25 cellular contexts compared by ENCODE assay signal in the genomic region with DNA sequence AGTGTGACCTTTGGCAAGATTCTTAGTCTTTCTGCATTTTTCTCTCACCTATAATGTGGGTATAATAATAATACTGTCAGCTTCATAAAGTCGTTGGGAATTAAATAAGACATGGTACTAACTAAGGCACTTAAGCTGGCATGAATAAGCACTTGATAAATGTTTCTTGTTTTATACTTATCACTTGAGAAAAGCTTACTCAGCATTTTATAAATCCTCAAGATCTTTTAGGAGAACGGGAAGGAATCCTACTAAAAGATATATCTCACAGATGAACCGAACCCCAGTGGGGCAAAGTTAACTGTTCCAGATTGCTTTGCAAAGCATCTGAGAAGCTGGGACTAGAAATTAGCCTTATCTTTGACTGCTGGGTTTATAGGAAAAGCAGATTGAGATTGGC.
DNase-seq lines count a peak whose midpoint lies in the region; ATAC-seq, FAIRE-seq and TF ChIP-seq lines count a peak whose summit lies in the region.
"Had no signal": no experiment of that assay in that cellular context is flagged by ENCODE, and none has a peak within 500 bp of the region (broad histone marks: within the 10 kb centered on the region; RNA-seq: fewer than 3 reads in every experiment).

No MANE protein-coding gene starts in this region.

- H3K79me1 ChIP-seq in IMR-90 (ENCODE audit: low read depth in 1 of 2, low read length in 2 of 2) (no peaks in the 10 kb centered on the region), H1 (ENCODE audit: low read depth, low read length) (no peaks in the 10 kb centered on the region)

- TF ChIP-seq RAD21 in HepG2 (CRISPR knock-in tag; IDR thresholded peaks at IDR 0.05) (no peak), IMR-90 (IDR thresholded peaks at IDR 0.05; ENCODE audit: low read length) (no peak), H1 (IDR thresholded peaks at IDR 0.05 in 1 of 2, conservative IDR thresholded peaks at IDR 0.05 in 1 of 2; ENCODE audit: low read depth in 2 of 2, low read length in 2 of 2) (no peak)

- WGBS in HepG2 (ENCODE audit: low lambda C conversion rate) = 16% methylated on average over 3 of the region's 3 CpGs
- WGBS in right lobe of liver (ENCODE audit: insufficient coverage, low coverage, low lambda C conversion rate, missing lambda C conversion rate) = 54% methylated on average over 3 of the region's 3 CpGs
- WGBS in IMR-90 (ENCODE audit: extremely low coverage in 2 of 2, insufficient read length in 1 of 2), 2 experiments = no CpG with 5 or more reads among the region's 3 CpGs
- 89% methylated on average over 3 of the region's 3 CpGs; no CpG with 5 or more reads in 1 of the 2 experiments for WGBS in H1 (ENCODE audit: extremely low coverage in 1 of 2, insufficient coverage in 1 of 2, insufficient read length in 1 of 2, insufficient replicate concordance in 2 of 2, low coverage in 1 of 2, low lambda C conversion rate in 2 of 2, missing lambda C conversion rate in 1 of 2), 2 experiments
- WGBS in right cardiac atrium = 58% methylated on average over 3 of the region's 3 CpGs

- H2AK9ac ChIP-seq in IMR-90 (replicated peaks; ENCODE audit: low read depth, low read length, poor library complexity) = no peak overlapping the region

- H3K9ac ChIP-seq in HepG2 (ENCODE audit: insufficient read depth, low read depth, low read length) (no peak overlapping the region), IMR-90 (ENCODE audit: low read depth, low read length) (no peak overlapping the region), H1 (replicated peaks in 1 of 4; ENCODE audit: extremely low read depth in 1 of 4, low read depth in 3 of 4, low read length in 3 of 4) (no peak overlapping the region)
- H3K9ac ChIP-seq: BLaER1 had no signal

- H4K8ac ChIP-seq in IMR-90 (ENCODE audit: low read depth in 2 of 2, low read length in 2 of 2) (no peak overlapping the region), H1 (ENCODE audit: extremely low read depth, insufficient read depth, low read length) (no peak overlapping the region)

- H3K27ac ChIP-seq in HepG2 (ENCODE audit: extremely low read length, insufficient read depth, low read length) (no peak overlapping the region), right lobe of liver (no peak overlapping the region), IMR-90 (ENCODE audit: insufficient read depth, low read length) (no peak overlapping the region), H1 (ENCODE audit: low read depth, low read length) (no peak overlapping the region), right cardiac atrium (ENCODE audit: low read length) (no peak overlapping the region)
- H3K27ac ChIP-seq: 22Rv1, BLaER1 had no signal

- H3K9me3 ChIP-seq in HepG2 (ENCODE audit: low read length) (no peaks in the 10 kb centered on the region), right lobe of liver (no peaks in the 10 kb centered on the region), IMR-90 (ENCODE audit: control insufficient read depth, insufficient read depth, low read length) (no peaks in the 10 kb centered on the region), H1 (ENCODE audit: insufficient read depth in 2 of 2, low read depth in 1 of 2, low read length in 1 of 2) (no peaks in the 10 kb centered on the region), right cardiac atrium (ENCODE audit: control insufficient read depth, low read length) (no peaks in the 10 kb centered on the region)
- H3K9me3 ChIP-seq: BE2C, BLaER1 had no signal

- H3K9me1 ChIP-seq in IMR-90 (ENCODE audit: insufficient read depth, low read length) = no peaks in the 10 kb centered on the region

- in situ Hi-C loops in HepG2 (cut with HindIII; ENCODE audit: extremely low pct_ligation_motif_present, low pct_unique_long_range_greater_than_20kb) (no loop called here), IMR-90 (cut with MboI; ENCODE audit: low sequenced_read_pairs) (no loop called here)

- POLR2A ChIA-PET in HepG2 (lab: Yijun Ruan, JAX) = no interaction called here
- POLR2A ChIA-PET in IMR-90 (lab: Charles Lee; ENCODE audit: unreplicated experiment) = no interaction called here
- POLR2A ChIA-PET in H1 (lab: Charles Lee; ENCODE audit: partially characterized antibody) = no interaction called here

- no peak overlapping the region for H3K4me2 ChIP-seq in HepG2 (ENCODE audit: low read depth, low read length)
- H3K4me2 ChIP-seq in IMR-90 (ENCODE audit: low read depth, low read length) = no peak overlapping the region
- no peak overlapping the region for H3K4me2 ChIP-seq in H1 (ENCODE audit: insufficient read depth in 1 of 2, low read depth in 2 of 2, low read length in 2 of 2)
- H3K4me2 ChIP-seq: BLaER1 had no signal

- dilution Hi-C loops in IMR-90 (cut with HindIII; ENCODE audit: low sequenced_read_pairs, unreplicated experiment) = no loop called here

- BruUV-seq in HepG2 (replicated peaks; lab: Mats Ljungman, UMichigan) = no TSS peak
- no TSS peak for BruUV-seq in IMR-90 (replicated peaks; lab: Mats Ljungman, UMichigan)

- no peak overlapping the region for H2BK12ac ChIP-seq in H1 (ENCODE audit: low read depth, low read length)

- no peak for FAIRE-seq in HepG2 (lab: Jason Lieb, UNC)
- no peak for FAIRE-seq in H1 (lab: Jason Lieb, UNC)
- FAIRE-seq: GM12878, GM12892, GM19239 had no signal

- intact Hi-C loops in HepG2 (cut with micrococcal nuclease; ENCODE audit: unreplicated experiment) (no loop called here), right lobe of liver (cut with DNase I) (no loop called here), IMR-90 (cut with micrococcal nuclease) (no loop called here), right cardiac atrium (cut with DNase I) (no loop called here)

- no peak overlapping the region for H2BK5ac ChIP-seq in IMR-90 (ENCODE audit: low read depth, low read length, poor library complexity, severe bottlenecking)
- H2BK5ac ChIP-seq in H1 (ENCODE audit: low read depth, low read length) = no peak overlapping the region

- no peak overlapping the region for H3K18ac ChIP-seq in IMR-90 (ENCODE audit: low read depth, low read length)
- no peak overlapping the region for H3K18ac ChIP-seq in H1 (ENCODE audit: extremely low read depth, low read length)

- H3K27me3 ChIP-seq in HepG2 (ENCODE audit: control insufficient read depth in 1 of 2, insufficient read depth in 2 of 2, low read length in 2 of 2) (no peaks in the 10 kb centered on the region; a peak in 1 of 5 replicates), right lobe of liver (no peaks in the 10 kb centered on the region), IMR-90 (ENCODE audit: control insufficient read depth, insufficient read depth, low read length) (no peaks in the 10 kb centered on the region), H1 (replicated peaks in 1 of 4; ENCODE audit: control insufficient read depth in 3 of 4, extremely low read depth in 1 of 4, insufficient read depth in 3 of 4, low read length in 3 of 4) (no peaks in the 10 kb centered on the region), right cardiac atrium (ENCODE audit: control insufficient read depth, insufficient read depth) (no peaks in the 10 kb centered on the region)
- H3K27me3 ChIP-seq: BE2C, BLaER1 had no signal

- ATAC-seq in HepG2 = no peak
- ATAC-seq in right lobe of liver = no peak
- no peak for ATAC-seq in IMR-90 (ENCODE audit: low read depth)
- no peak for ATAC-seq in HG03378 (IDR thresholded peaks at IDR 0.05; ENCODE audit: unreplicated experiment)
- no peak for ATAC-seq in right cardiac atrium
- ATAC-seq: GM12878 had no signal

- H3K4me1 ChIP-seq in HepG2 (ENCODE audit: insufficient read depth, low read length) (no peaks in the 10 kb centered on the region), right lobe of liver (no peaks in the 10 kb centered on the region), IMR-90 (ENCODE audit: control insufficient read depth, insufficient read depth, low read length) (no peaks in the 10 kb centered on the region), H1 (replicated peaks in 1 of 4; ENCODE audit: control insufficient read depth in 3 of 4, insufficient read depth in 4 of 4, low read length in 3 of 4) (no peaks in the 10 kb centered on the region), right cardiac atrium (ENCODE audit: control insufficient read depth, insufficient read depth, low read length) (no peaks in the 10 kb centered on the region)
- H3K4me1 ChIP-seq: BE2C, BLaER1 had no signal

- H3K23me2 ChIP-seq in H1 (ENCODE audit: low read depth, low read length) = no peaks in the 10 kb centered on the region

- H4K5ac ChIP-seq in IMR-90 (ENCODE audit: low read depth, low read length) (no peak overlapping the region), H1 (ENCODE audit: insufficient read length, low read depth, low read length) (no peak overlapping the region)

- H2AK5ac ChIP-seq in IMR-90 (ENCODE audit: low read depth, low read length) (no peak overlapping the region), H1 (ENCODE audit: low read depth, low read length) (no peak overlapping the region)

- no peak for TF ChIP-seq EP300 in HepG2 (IDR thresholded peaks at IDR 0.05; ENCODE audit: low read depth in 2 of 2, low read length in 2 of 2)
- no peak for TF ChIP-seq EP300 in HepG2 (CRISPR knock-in tag; IDR thresholded peaks at IDR 0.05; ENCODE audit: borderline replicate concordance)
- TF ChIP-seq EP300 in H1 (IDR thresholded peaks at IDR 0.05; ENCODE audit: borderline replicate concordance in 1 of 2, low read depth in 2 of 2, low read length in 2 of 2) = no peak

- H2BK15ac ChIP-seq in IMR-90 (ENCODE audit: low read depth, low read length) (no peak overlapping the region), H1 (ENCODE audit: low read length) (no peak overlapping the region)

- H3K4ac ChIP-seq in IMR-90 (ENCODE audit: low read depth, low read length) = no peak overlapping the region
- H3K4ac ChIP-seq in H1 (replicated peaks; ENCODE audit: insufficient read length, low read depth, low read length) = no peak overlapping the region

- H3K14ac ChIP-seq in IMR-90 (replicated peaks; ENCODE audit: low read depth, low read length) (no peak overlapping the region), H1 (ENCODE audit: insufficient read length) (no peak overlapping the region)

- no peak overlapping the region for H2BK20ac ChIP-seq in IMR-90 (ENCODE audit: low read depth, low read length)
- H2BK20ac ChIP-seq in H1 (ENCODE audit: low read length) = no peak overlapping the region

- H3K4me3 ChIP-seq in HepG2 (replicated peaks in 1 of 3; ENCODE audit: insufficient read depth in 1 of 3, low read depth in 2 of 3, low read length in 3 of 3) (no peak overlapping the region), right lobe of liver (no peak overlapping the region), IMR-90 (ENCODE audit: insufficient read depth, low read depth, low read length) (no peak overlapping the region), H1 (ENCODE audit: extremely low read depth in 1 of 4, insufficient read depth in 2 of 4, low read depth in 3 of 4, low read length in 4 of 4) (no peak overlapping the region), right cardiac atrium (ENCODE audit: low read length) (no peak overlapping the region)
- H3K4me3 ChIP-seq: BLaER1, GM12878 had no signal

- H3K36me3 ChIP-seq in HepG2 (replicated peaks in 1 of 2; ENCODE audit: control insufficient read depth in 1 of 2, insufficient read depth in 2 of 2, low read length in 2 of 2) (no peaks in the 10 kb centered on the region), right lobe of liver (no peaks in the 10 kb centered on the region), IMR-90 (ENCODE audit: control insufficient read depth, insufficient read depth, low read length) (no peaks in the 10 kb centered on the region), H1 (ENCODE audit: control insufficient read depth in 2 of 4, insufficient read depth in 4 of 4, low read length in 3 of 4) (no peaks in the 10 kb centered on the region)
- H3K36me3 ChIP-seq: BE2C, BLaER1 had no signal

- H4K91ac ChIP-seq in IMR-90 (ENCODE audit: insufficient read depth, low read depth, low read length) (no peak overlapping the region), H1 (replicated peaks; ENCODE audit: insufficient read length, low read length) (no peak overlapping the region)

- DNase-seq in HepG2 (ENCODE audit: low spot score) (no peak), right lobe of liver (no peak), IMR-90 (no peak), H1 (ENCODE audit: low read depth in 1 of 2, low spot score in 2 of 2) (no peak), right cardiac atrium (no peak)
- DNase-seq: ACHN; BE2C; C1 segment of cervical spinal cord; CD4-positive, alpha-beta memory T cell; CD4-positive, CD25-positive, alpha-beta regulatory T cell; CD8-positive, alpha-beta memory T cell; COR-L47; DMS 273 treated with DMSO at 0.1 percent for 48 hours; DMS153; DMS53; DMS79; DND-41; EL; GDM1 had no signal

- H3K56ac ChIP-seq in IMR-90 (ENCODE audit: extremely low read depth, insufficient read depth, low read length) (no peak overlapping the region), H1 (replicated peaks; ENCODE audit: insufficient read length, low read depth, low read length) (no peak overlapping the region)

- H3K79me2 ChIP-seq in HepG2 (ENCODE audit: insufficient read depth, low read length) (no peaks in the 10 kb centered on the region), H1 (ENCODE audit: control insufficient read depth in 1 of 2, insufficient read depth in 2 of 2, low read length in 2 of 2) (no peaks in the 10 kb centered on the region)

- TF ChIP-seq CTCF in HepG2 (CRISPR knock-in tag; IDR thresholded peaks at IDR 0.05) (no peak), right lobe of liver (IDR thresholded peaks at IDR 0.05) (no peak), IMR-90 (conservative IDR thresholded peaks at IDR 0.05; ENCODE audit: low read depth, low read length) (no peak), H1 (IDR thresholded peaks at IDR 0.05; ENCODE audit: control extremely low read depth in 1 of 3, insufficient read depth in 1 of 3, low read depth in 1 of 3, low read length in 3 of 3) (no peak)

- no peak overlapping the region for H2AFZ ChIP-seq in HepG2 (ENCODE audit: low read length)
- H2AFZ ChIP-seq in IMR-90 (replicated peaks; ENCODE audit: low read length, poor library complexity) = no peak overlapping the region
- no peak overlapping the region for H2AFZ ChIP-seq in H1 (ENCODE audit: low read length)

- H3K23ac ChIP-seq in IMR-90 (ENCODE audit: low read depth, low read length) = no peak overlapping the region
- no peak overlapping the region for H3K23ac ChIP-seq in H1 (ENCODE audit: insufficient read length)

- CTCF ChIA-PET in HepG2 (lab: Yijun Ruan, JAX; ENCODE audit: low intra/inter-chr PET ratio, low total read pairs) = no interaction called here
- CTCF ChIA-PET in IMR-90 (lab: Yijun Ruan, JAX) = no interaction called here
- CTCF ChIA-PET in H1 (lab: Charles Lee; ENCODE audit: partially characterized antibody) = interaction anchor here (0.6 to 1.0 kb wide), 2 partner anchors 51 to 158 kb away, joined by 3 to 5 read pairs; no protein-coding TSS in a partner anchor

- no peaks in the 10 kb centered on the region for H4K20me1 ChIP-seq in HepG2 (ENCODE audit: insufficient read depth, low read length)
- no peaks in the 10 kb centered on the region for H4K20me1 ChIP-seq in IMR-90 (ENCODE audit: insufficient read depth, low read length)
- no peaks in the 10 kb centered on the region for H4K20me1 ChIP-seq in H1 (replicated peaks in 1 of 2; ENCODE audit: control insufficient read depth in 1 of 2, insufficient read depth in 2 of 2, low read length in 2 of 2)
- H4K20me1 ChIP-seq: BLaER1 had no signal

- H2BK120ac ChIP-seq in IMR-90 (ENCODE audit: low read depth, low read length) (no peak overlapping the region), H1 (replicated peaks; ENCODE audit: low read depth, low read length) (no peak overlapping the region)

- no peak for TF ChIP-seq POLR2A in HepG2 (IDR thresholded peaks at IDR 0.05; ENCODE audit: insufficient read depth in 1 of 2, low read depth in 2 of 2, low read length in 2 of 2)
- TF ChIP-seq POLR2A in right lobe of liver (IDR thresholded peaks at IDR 0.05) = no peak
- TF ChIP-seq POLR2A in IMR-90 (IDR thresholded peaks at IDR 0.05; ENCODE audit: low read depth, low read length) = no peak
- no peak for TF ChIP-seq POLR2A in H1 (IDR thresholded peaks at IDR 0.05; ENCODE audit: control extremely low read depth in 1 of 2, low read depth in 2 of 2, low read length in 2 of 2)
